ENCODE assay signal across 13 cellular contexts in the genomic region with DNA sequence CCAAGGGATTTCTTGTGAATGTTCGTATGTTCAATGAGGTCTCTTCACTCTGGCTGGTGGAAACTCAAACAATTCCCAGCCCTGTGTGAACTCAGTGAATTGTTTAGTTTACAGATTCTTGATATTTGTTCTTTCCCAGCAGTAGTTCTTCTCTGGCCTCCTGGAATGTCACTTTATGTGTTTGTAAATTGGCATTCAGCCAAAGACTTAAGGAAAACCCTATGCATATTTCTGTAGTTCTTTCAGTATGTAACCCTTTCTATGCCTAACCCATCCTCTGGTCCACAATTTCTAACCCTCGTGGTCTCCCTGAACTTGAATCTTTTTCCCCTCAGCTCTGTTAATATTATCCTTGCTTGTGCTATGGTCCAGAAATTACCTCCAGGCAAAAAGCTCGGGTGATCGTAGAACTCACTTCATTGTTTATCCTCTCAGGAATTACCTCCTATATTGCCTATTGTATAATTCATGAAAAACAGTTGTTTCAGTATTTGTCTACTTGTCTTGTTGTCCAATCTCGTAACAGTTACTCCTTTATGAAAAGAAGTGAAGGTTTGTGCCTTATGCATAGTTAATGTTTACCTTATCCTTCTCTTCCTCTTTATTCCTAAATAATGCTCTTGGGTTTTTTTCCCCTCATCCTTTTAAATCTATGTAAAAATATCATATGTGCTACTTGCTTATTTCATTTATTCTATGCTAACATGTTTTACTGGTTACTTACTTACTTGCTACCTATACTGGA. TPM values are rescaled to one million over a fixed set of nuclear protein-coding genes. Genes with fewer than 3 reads are reported as not detected.
A peak's percentile ranks its signal among the peaks of the same experiment; 100 is the strongest.
DNase-seq lines count a peak whose midpoint lies in the region; ATAC-seq, FAIRE-seq and TF ChIP-seq lines count a peak whose summit lies in the region.
"Had no signal": no experiment of that assay in that cellular context is flagged by ENCODE, and none has a peak within 500 bp of the region (broad histone marks: within the 10 kb centered on the region; RNA-seq: fewer than 3 reads in every experiment).

No MANE protein-coding gene starts in this region.

- peak overlapping the region in 1 of 2 experiments; percentile 14; a peak in 2 of 4 replicates for H3K4me3 ChIP-seq in Panc1 (ENCODE audit: low read depth in 2 of 2, low read length in 2 of 2)

- no peak for DNase-seq in H54 (ENCODE audit: insufficient read length, low spot score)
- no peak for DNase-seq in Panc1 (ENCODE audit: low read depth, low spot score)
- DNase-seq in fibroblast of gingiva (ENCODE audit: low read depth): peak; percentile 40
- no peak for DNase-seq in osteocyte (ENCODE audit: extremely low spot score, unreplicated experiment)
- DNase-seq in AG08396 (ENCODE audit: low spot score): no peak
- DNase-seq in SW 1271 (lab: John Stamatoyannopoulos, UW): no peak
- no peak for DNase-seq in activated naive CD8-positive, alpha-beta T cell treated with anti-CD3 and anti-CD28 coated beads, Interleukin-2, amount 50 U/mL, for 24 hours
- DNase-seq in foreskin melanocyte: no peak
- DNase-seq: erythroblast, kidney, NCI-H1417 treated with DMSO at 0.1 percent for 48 hours had no signal

- ATAC-seq in Panc1: peak; percentile 94
- ATAC-seq in activated naive CD8-positive, alpha-beta T cell treated with anti-CD3 and anti-CD28 coated beads, Interleukin-2, amount 50 U/mL, for 24 hours: no peak

- peaks cover 15% of the 10 kb centered on the region for H3K9me3 Mint-ChIP-seq in osteocyte (ENCODE audit: unreplicated experiment)
- peaks cover 10% of the 10 kb centered on the region for H3K9me3 Mint-ChIP-seq in activated naive CD8-positive, alpha-beta T cell treated with anti-CD3 and anti-CD28 coated beads, Interleukin-2, amount 50 U/mL, for 24 hours

- H3K36me3 ChIP-seq in Panc1 (ENCODE audit: control insufficient read depth, insufficient read depth, low read length): no peaks in the 10 kb centered on the region

- no peak for TF ChIP-seq POLR2A in H54 (IDR thresholded peaks at IDR 0.05; ENCODE audit: low read depth, low read length)

- peaks cover 7% of the 10 kb centered on the region for H3K36me3 Mint-ChIP-seq in osteocyte (ENCODE audit: unreplicated experiment)
- peaks cover 2% of the 10 kb centered on the region for H3K36me3 Mint-ChIP-seq in activated naive CD8-positive, alpha-beta T cell treated with anti-CD3 and anti-CD28 coated beads, Interleukin-2, amount 50 U/mL, for 24 hours (ENCODE audit: low read depth)

- H3K27me3 Mint-ChIP-seq in osteocyte (ENCODE audit: unreplicated experiment): no peaks in the 10 kb centered on the region
- peaks cover 6% of the 10 kb centered on the region for H3K27me3 Mint-ChIP-seq in activated naive CD8-positive, alpha-beta T cell treated with anti-CD3 and anti-CD28 coated beads, Interleukin-2, amount 50 U/mL, for 24 hours

- H3K4me1 ChIP-seq in Panc1 (ENCODE audit: control insufficient read depth, insufficient read depth, low read length): peaks cover 24% of the 10 kb centered on the region
- H3K4me1 ChIP-seq: parathyroid adenoma had no signal

- peak overlapping the region; percentile 80 for H3K27ac ChIP-seq in Panc1 (ENCODE audit: low read length)
- H3K27ac ChIP-seq: parathyroid adenoma had no signal

- H3K9me3 ChIP-seq in Panc1 (ENCODE audit: control insufficient read depth, insufficient read depth, low read depth, low read length): 0 out of 2 replicates have a peak, but pooled peaks cover 3% of the 10 kb centered on the region

- H3K4me1 Mint-ChIP-seq in osteocyte (ENCODE audit: unreplicated experiment): peaks cover 55% of the 10 kb centered on the region
- H3K4me1 Mint-ChIP-seq in activated naive CD8-positive, alpha-beta T cell treated with anti-CD3 and anti-CD28 coated beads, Interleukin-2, amount 50 U/mL, for 24 hours: no peaks in the 10 kb centered on the region

- TF ChIP-seq CTCF in Panc1 (IDR thresholded peaks at IDR 0.05) (no peak), osteocyte (IDR thresholded peaks at IDR 0.05) (no peak)

- intact Hi-C loops in Panc1 (cut with micrococcal nuclease; ENCODE audit: unreplicated experiment): no loop called here

- POLR2A ChIA-PET in Panc1 (lab: Charles Lee): no interaction called here

- in situ Hi-C loops in Panc1 (cut with HindIII; ENCODE audit: low pct_unique_long_range_greater_than_20kb, low sequenced_read_pairs): no loop called here

- no TSS peak for BruUV-seq in Panc1 (replicated peaks; lab: Mats Ljungman, UMichigan)

- FAIRE-seq in H54 (lab: Jason Lieb, UNC): peak; percentile 92

- CTCF ChIA-PET in Panc1 (lab: Charles Lee): no interaction called here

- H3K4me3 Mint-ChIP-seq in osteocyte (ENCODE audit: unreplicated experiment): peak overlapping the region; percentile 6
- no peak overlapping the region for H3K4me3 Mint-ChIP-seq in activated naive CD8-positive, alpha-beta T cell treated with anti-CD3 and anti-CD28 coated beads, Interleukin-2, amount 50 U/mL, for 24 hours

- peak overlapping the region; percentile 83 for H3K27ac Mint-ChIP-seq in osteocyte (ENCODE audit: unreplicated experiment)
- H3K27ac Mint-ChIP-seq in activated naive CD8-positive, alpha-beta T cell treated with anti-CD3 and anti-CD28 coated beads, Interleukin-2, amount 50 U/mL, for 24 hours: no peak overlapping the region

- no peaks in the 10 kb centered on the region for H3K27me3 ChIP-seq in Panc1 (ENCODE audit: control insufficient read depth, insufficient read depth, low read length)

RNA-seq across cellular contexts. Expression of a gene that starts 23.7 kb away (rescaled TPM):
- total RNA-seq in Panc1 (2021; ENCODE audit: unreplicated experiment): not detected
- polyA plus RNA-seq in Panc1 (2012; ENCODE audit: insufficient read length): not detected
- not detected in 2 replicates for total RNA-seq in osteocyte
- total RNA-seq: temporal lobe had no signal
